In the genomic region with DNA sequence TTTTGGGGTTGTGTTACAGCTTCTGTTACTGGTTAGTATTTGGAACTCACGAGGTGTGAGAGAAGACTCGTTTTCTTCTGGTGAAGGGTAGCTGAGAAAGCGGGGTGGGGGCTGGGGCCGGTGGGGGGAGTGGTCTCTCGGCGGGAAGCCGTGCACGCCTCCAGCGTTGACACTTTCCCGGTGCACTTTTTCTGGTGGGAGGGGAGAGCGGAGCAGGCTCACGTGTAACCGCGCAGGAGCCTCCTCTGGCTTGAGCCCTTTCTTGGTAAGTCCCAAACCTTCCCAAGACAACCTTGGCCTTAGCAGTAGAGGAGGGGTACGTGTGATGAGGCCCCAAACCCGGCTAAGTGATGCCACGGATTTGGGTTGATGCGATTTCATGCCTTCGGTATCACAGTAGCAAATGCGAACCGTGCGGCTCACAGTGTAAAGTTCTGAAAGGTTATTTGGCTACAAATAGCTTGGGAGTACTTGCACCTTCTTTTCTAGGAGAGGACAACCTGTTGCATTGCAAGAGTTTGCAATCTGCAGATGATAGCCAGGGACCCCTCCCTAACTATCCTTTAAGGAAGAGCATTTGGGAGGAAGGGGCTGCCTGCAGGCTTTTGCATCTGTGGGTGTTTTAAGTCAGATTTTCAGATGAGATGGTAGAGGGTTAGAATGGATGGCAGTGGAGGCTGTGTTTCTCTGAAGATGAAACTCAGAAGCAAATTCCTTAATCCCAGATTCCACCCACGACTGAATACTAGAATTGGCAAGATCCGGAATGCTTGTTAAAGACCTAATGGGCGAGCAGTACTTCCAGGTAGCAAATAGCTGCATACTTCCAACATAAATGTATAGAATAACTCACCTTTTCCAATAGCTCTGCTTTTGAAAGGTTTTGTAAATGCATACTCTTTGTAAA, we compare ENCODE assay signal across 1 cellular context.
TF ChIP-seq lines count a peak whose summit lies in the region.

No MANE protein-coding gene starts in this region.

TF ChIP-seq in H1, 55 proteins besides CTCF, POLR2A, EP300 and RAD21:
- TF ChIP-seq SUZ12 (IDR thresholded peaks at IDR 0.05; ENCODE audit: low read length), result peak; percentile 25; the same call in 1 of the 2 replicates
- no peak for TF ChIP-seq SIRT6 (IDR thresholded peaks at IDR 0.05; ENCODE audit: low read length)
- TF ChIP-seq TEAD4 (IDR thresholded peaks at IDR 0.05; ENCODE audit: low read depth, low read length), result no peak
- no peak for TF ChIP-seq CBX5 (IDR thresholded peaks at IDR 0.05; ENCODE audit: low read depth, low read length)
- TF ChIP-seq KDM1A (IDR thresholded peaks at IDR 0.05; ENCODE audit: borderline replicate concordance, low read length), result no peak
- TF ChIP-seq, protein P1, sequence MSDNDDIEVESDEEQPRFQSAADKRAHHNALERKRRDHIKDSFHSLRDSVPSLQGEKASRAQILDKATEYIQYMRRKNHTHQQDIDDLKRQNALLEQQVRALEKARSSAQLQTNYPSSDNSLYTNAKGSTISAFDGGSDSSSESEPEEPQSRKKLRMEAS (IDR thresholded peaks at IDR 0.05), result peak; percentile 46; the same call in 1 of the 2 replicates
- TF ChIP-seq, protein P2, sequence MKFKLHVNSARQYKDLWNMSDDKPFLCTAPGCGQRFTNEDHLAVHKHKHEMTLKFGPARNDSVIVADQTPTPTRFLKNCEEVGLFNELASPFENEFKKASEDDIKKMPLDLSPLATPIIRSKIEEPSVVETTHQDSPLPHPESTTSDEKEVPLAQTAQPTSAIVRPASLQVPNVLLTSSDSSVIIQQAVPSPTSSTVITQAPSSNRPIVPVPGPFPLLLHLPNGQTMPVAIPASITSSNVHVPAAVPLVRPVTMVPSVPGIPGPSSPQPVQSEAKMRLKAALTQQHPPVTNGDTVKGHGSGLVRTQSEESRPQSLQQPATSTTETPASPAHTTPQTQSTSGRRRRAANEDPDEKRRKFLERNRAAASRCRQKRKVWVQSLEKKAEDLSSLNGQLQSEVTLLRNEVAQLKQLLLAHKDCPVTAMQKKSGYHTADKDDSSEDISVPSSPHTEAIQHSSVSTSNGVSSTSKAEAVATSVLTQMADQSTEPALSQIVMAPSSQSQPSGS (IDR thresholded peaks at IDR 0.05; ENCODE audit: low read length), result no peak
